In the genomic region with DNA sequence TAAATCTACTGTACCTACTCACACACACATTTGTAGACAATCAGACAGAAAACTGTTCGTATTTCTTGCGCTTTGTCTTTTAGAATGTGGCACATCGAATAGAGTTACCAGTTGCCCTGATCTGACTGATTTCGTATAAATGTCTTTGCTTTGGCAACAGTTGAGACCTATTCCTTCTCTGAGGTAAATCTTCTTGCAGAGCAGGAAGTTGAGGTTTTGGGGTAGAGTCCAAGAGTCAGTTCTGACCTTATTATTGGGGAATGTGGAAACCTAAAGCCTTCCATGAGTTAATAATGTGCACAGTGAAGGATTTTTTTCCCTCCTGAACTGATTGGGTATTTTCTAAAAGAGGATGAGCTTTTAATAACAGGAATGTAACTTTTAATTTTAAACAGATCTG, we compare ENCODE assay signal across 8 cellular contexts.
A peak's percentile ranks its signal among the peaks of the same experiment; 100 is the strongest.
DNase-seq lines count a peak whose midpoint lies in the region; ATAC-seq and TF ChIP-seq lines count a peak whose summit lies in the region.
"Had no signal": no experiment of that assay in that cellular context is flagged by ENCODE, and none has a peak within 500 bp of the region (broad histone marks: within the 10 kb centered on the region; RNA-seq: fewer than 3 reads in every experiment).

No MANE protein-coding gene starts in this region.

- H3K27ac Mint-ChIP-seq in HFFc6: peak overlapping the region; percentile 91
- H3K27ac Mint-ChIP-seq in naive thymus-derived CD4-positive, alpha-beta T cell: no peak overlapping the region

- H3K9me3 Mint-ChIP-seq in HFFc6: no peaks in the 10 kb centered on the region
- peaks cover 0 to 6% (median 0%) of the 10 kb centered on the region in 11 donors for H3K9me3 Mint-ChIP-seq in naive thymus-derived CD4-positive, alpha-beta T cell

- H3K4me1 ChIP-seq in foreskin keratinocyte (peaks cover 26% of the 10 kb centered on the region), suprapubic skin (peaks cover 17% of the 10 kb centered on the region)
- no peaks in the 10 kb centered on the region for H3K4me1 ChIP-seq in naive thymus-derived CD4-positive, alpha-beta T cell (ENCODE audit: control insufficient read depth in 2 of 2, insufficient read depth in 2 of 2, low read length in 2 of 2)

- no peaks in the 10 kb centered on the region for H3K9me3 ChIP-seq in suprapubic skin
- H3K9me3 ChIP-seq in naive thymus-derived CD4-positive, alpha-beta T cell (ENCODE audit: control insufficient read depth in 2 of 3, low read length in 3 of 3): no peaks in the 10 kb centered on the region

- no peak for TF ChIP-seq POLR2A in suprapubic skin (IDR thresholded peaks at IDR 0.05)

- peak; percentile 92 for ATAC-seq in foreskin keratinocyte
- ATAC-seq in naive thymus-derived CD4-positive, alpha-beta T cell: no peak
- ATAC-seq in HG03025 (IDR thresholded peaks at IDR 0.05; ENCODE audit: low FRiP score, unreplicated experiment): no peak

- POLR2A ChIA-PET in naive thymus-derived CD4-positive, alpha-beta T cell (lab: Charles Lee): no interaction called here

- intact Hi-C loops in naive thymus-derived CD4-positive, alpha-beta T cell (cut with micrococcal nuclease): no loop called here

- peak overlapping the region; percentile 75 for H3K4me3 Mint-ChIP-seq in HFFc6
- H3K4me3 Mint-ChIP-seq in naive thymus-derived CD4-positive, alpha-beta T cell: no peak overlapping the region

- TF ChIP-seq CTCF in HFFc6 (IDR thresholded peaks at IDR 0.05): no peak
- TF ChIP-seq CTCF in foreskin keratinocyte (conservative IDR thresholded peaks at IDR 0.05): no peak
- TF ChIP-seq CTCF in suprapubic skin (IDR thresholded peaks at IDR 0.05): no peak

- H3K27ac ChIP-seq in foreskin keratinocyte (peak overlapping the region; percentile 65), suprapubic skin (peak overlapping the region; percentile 23)
- no peak overlapping the region for H3K27ac ChIP-seq in naive thymus-derived CD4-positive, alpha-beta T cell (ENCODE audit: low read depth, low read length)

- no peaks in the 10 kb centered on the region for H3K36me3 ChIP-seq in suprapubic skin
- H3K36me3 ChIP-seq in naive thymus-derived CD4-positive, alpha-beta T cell (ENCODE audit: control insufficient read depth in 2 of 3, insufficient read depth in 3 of 3, low read length in 3 of 3): no peaks in the 10 kb centered on the region

- H3K27me3 ChIP-seq in foreskin keratinocyte: no peaks in the 10 kb centered on the region
- H3K27me3 ChIP-seq in suprapubic skin: no peaks in the 10 kb centered on the region
- H3K27me3 ChIP-seq in naive thymus-derived CD4-positive, alpha-beta T cell (ENCODE audit: control insufficient read depth in 2 of 2, insufficient read depth in 2 of 2, low read length in 2 of 2): no peaks in the 10 kb centered on the region

- H3K27me3 Mint-ChIP-seq in HFFc6 (ENCODE audit: insufficient read depth): no peaks in the 10 kb centered on the region; the same call in 1 of the 2 replicates
- peaks cover 0 to 17% (median 9%) of the 10 kb centered on the region in 5 donors for H3K27me3 Mint-ChIP-seq in naive thymus-derived CD4-positive, alpha-beta T cell

- 39% methylated on average over 4 of the region's 4 CpGs for WGBS in suprapubic skin

- no peak for TF ChIP-seq EP300 in suprapubic skin (IDR thresholded peaks at IDR 0.05)

- DNase-seq in HFFc6 (peak; percentile 94), SKM-1 (lab: John Stamatoyannopoulos, UW; ENCODE audit: unreplicated experiment) (peak; percentile 14), foreskin keratinocyte (peak; percentile 85 to 93), suprapubic skin (ENCODE audit: low spot score in 2 of 2) (no peak), 8988T (no peak)
- DNase-seq in naive thymus-derived CD4-positive, alpha-beta T cell: no peak
- DNase-seq: NCI-H748 treated with DMSO at 0.1 percent for 48 hours had no signal

- H3K4me3 ChIP-seq in suprapubic skin: no peak overlapping the region
- H3K4me3 ChIP-seq in naive thymus-derived CD4-positive, alpha-beta T cell (ENCODE audit: low read length): no peak overlapping the region

- no peaks in the 10 kb centered on the region for H3K36me3 Mint-ChIP-seq in HFFc6 (ENCODE audit: low read depth)
- H3K36me3 Mint-ChIP-seq in naive thymus-derived CD4-positive, alpha-beta T cell: no peaks in the 10 kb centered on the region

- CTCF ChIA-PET in naive thymus-derived CD4-positive, alpha-beta T cell (lab: Charles Lee): no interaction called here

- peaks cover 50% of the 10 kb centered on the region for H3K4me1 Mint-ChIP-seq in HFFc6 (ENCODE audit: low read depth)
- no peaks in the 10 kb centered on the region for H3K4me1 Mint-ChIP-seq in naive thymus-derived CD4-positive, alpha-beta T cell

Comparison
In these comparisons a context has a peak if more than half of its experiments do, and no peak if none do; other contexts are left out.
1. DNase-seq: peak in HFFc6 (single experiment), SKM-1 (single experiment) and foreskin keratinocyte (2 of 2); none in suprapubic skin (0 of 2), 8988T (single experiment) and naive thymus-derived CD4-positive, alpha-beta T cell (0 of 9).